ENCODE assay signal across 21 cellular contexts in genomic region chr3:73772076-73772475, GRCh38.
"Had no signal": no experiment of that assay in that cellular context is flagged by ENCODE, and none has a peak within 500 bp of the region (broad histone marks: within the 10 kb centered on the region; RNA-seq: fewer than 3 reads in every experiment).

No MANE protein-coding gene starts in this region.

- H3K27me3 Mint-ChIP-seq: effector memory CD8-positive, alpha-beta T cell; memory B cell; naive B cell; natural killer cell treated with Interleukin-12 subunit alpha and Interleukin-12 subunit beta and Interleukin-15 and Interleukin-18, amount 100 ng/mL, for 72 hours; stimulated activated naive CD8-positive, alpha-beta T cell treated with anti-CD3 and anti-CD28 coated beads, Interleukin-15, amount 100 ng/mL, for 72 hours had no signal

- H2AFZ ChIP-seq: neural progenitor cell had no signal

- H3K36me3 ChIP-seq: neural progenitor cell, right lobe of liver, thyroid gland, vagina had no signal

- H3K4me1 ChIP-seq: right lobe of liver, thyroid gland, vagina had no signal

- H3K36me3 Mint-ChIP-seq: memory B cell; mesothelial cell of epicardium; naive B cell; natural killer cell treated with Interleukin-12 subunit alpha and Interleukin-12 subunit beta and Interleukin-15 and Interleukin-18, amount 100 ng/mL, for 72 hours; neural progenitor cell had no signal

- H3K27me3 ChIP-seq: neural progenitor cell, right lobe of liver, thyroid gland, vagina had no signal

- H3K9me3 ChIP-seq: mucosa of descending colon, right lobe of liver, thyroid gland, vagina had no signal

- H3K9ac ChIP-seq: neural progenitor cell had no signal

- H3K27ac ChIP-seq: neural progenitor cell, right lobe of liver, thyroid gland, vagina had no signal

- DNase-seq: central memory CD4-positive, alpha-beta T cell; cortex of kidney; effector memory CD8-positive, alpha-beta T cell; kidney; mucosa of descending colon; naive B cell; right lobe of liver; small intestine; stimulated activated CD4-positive, alpha-beta T cell treated with anti-CD3 and anti-CD28 coated beads, Interleukin-15, amount 100 ng/mL, for 24 hours; stimulated activated CD4-positive, alpha-beta T cell treated with anti-CD3 and anti-CD28 coated beads, Interleukin-2, amount 100 ng/mL, for 48 hours; stimulated activated CD8-positive, alpha-beta memory T cell treated with anti-CD3 and anti-CD28 coated beads, Interleukin-4, amount 100 ng/mL, for 48 hours; stimulated activated naive CD4-positive, alpha-beta T cell; stimulated activated naive CD8-positive, alpha-beta T cell treated with anti-CD3 and anti-CD28 coated beads, Interleukin-15, amount 100 ng/mL, for 72 hours; thyroid gland; trophoblast cell had no signal

- H3K4me3 Mint-ChIP-seq: effector memory CD8-positive, alpha-beta T cell; memory B cell; mesothelial cell of epicardium; naive B cell; natural killer cell treated with Interleukin-12 subunit alpha and Interleukin-12 subunit beta and Interleukin-15 and Interleukin-18, amount 100 ng/mL, for 72 hours; neural progenitor cell; stimulated activated naive CD8-positive, alpha-beta T cell treated with anti-CD3 and anti-CD28 coated beads, Interleukin-15, amount 100 ng/mL, for 72 hours had no signal

- H3K4me1 Mint-ChIP-seq: memory B cell; naive B cell; stimulated activated naive CD8-positive, alpha-beta T cell treated with anti-CD3 and anti-CD28 coated beads, Interleukin-15, amount 100 ng/mL, for 72 hours had no signal

- H3K4me2 ChIP-seq: neural progenitor cell had no signal

- H3K27ac Mint-ChIP-seq: effector memory CD8-positive, alpha-beta T cell; memory B cell; mesothelial cell of epicardium; naive B cell; natural killer cell treated with Interleukin-12 subunit alpha and Interleukin-12 subunit beta and Interleukin-15 and Interleukin-18, amount 100 ng/mL, for 72 hours; neural progenitor cell; stimulated activated naive CD8-positive, alpha-beta T cell treated with anti-CD3 and anti-CD28 coated beads, Interleukin-15, amount 100 ng/mL, for 72 hours had no signal

- H3K4me3 ChIP-seq: lung, mucosa of descending colon, neural progenitor cell, right lobe of liver, thyroid gland, vagina had no signal
